In the genomic region with DNA sequence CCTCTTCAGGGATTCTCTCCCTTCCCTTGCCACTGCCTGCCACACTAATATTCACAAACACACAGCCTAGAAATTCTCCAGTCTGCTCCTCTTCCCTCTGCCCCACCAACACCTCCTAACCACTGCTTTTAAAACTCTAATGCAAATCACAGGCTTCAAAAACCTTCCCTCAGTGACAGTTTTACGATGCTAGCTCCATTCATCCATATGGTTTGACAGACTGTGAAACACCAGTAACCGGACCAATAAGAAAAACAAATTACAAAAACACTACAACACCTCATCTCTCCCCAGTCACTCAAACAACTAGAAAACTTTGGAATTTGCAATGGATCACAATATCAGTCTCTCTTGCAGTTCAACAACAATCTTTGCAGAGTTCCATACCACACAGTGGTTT, we compare ENCODE assay signal across 1 cellular context.
TF ChIP-seq lines count a peak whose summit lies in the region.

No MANE protein-coding gene starts in this region.

TF ChIP-seq in HEK293, 187 proteins besides CTCF, POLR2A, EP300 and RAD21 (continued from another document):
- TF ChIP-seq, protein P1, sequence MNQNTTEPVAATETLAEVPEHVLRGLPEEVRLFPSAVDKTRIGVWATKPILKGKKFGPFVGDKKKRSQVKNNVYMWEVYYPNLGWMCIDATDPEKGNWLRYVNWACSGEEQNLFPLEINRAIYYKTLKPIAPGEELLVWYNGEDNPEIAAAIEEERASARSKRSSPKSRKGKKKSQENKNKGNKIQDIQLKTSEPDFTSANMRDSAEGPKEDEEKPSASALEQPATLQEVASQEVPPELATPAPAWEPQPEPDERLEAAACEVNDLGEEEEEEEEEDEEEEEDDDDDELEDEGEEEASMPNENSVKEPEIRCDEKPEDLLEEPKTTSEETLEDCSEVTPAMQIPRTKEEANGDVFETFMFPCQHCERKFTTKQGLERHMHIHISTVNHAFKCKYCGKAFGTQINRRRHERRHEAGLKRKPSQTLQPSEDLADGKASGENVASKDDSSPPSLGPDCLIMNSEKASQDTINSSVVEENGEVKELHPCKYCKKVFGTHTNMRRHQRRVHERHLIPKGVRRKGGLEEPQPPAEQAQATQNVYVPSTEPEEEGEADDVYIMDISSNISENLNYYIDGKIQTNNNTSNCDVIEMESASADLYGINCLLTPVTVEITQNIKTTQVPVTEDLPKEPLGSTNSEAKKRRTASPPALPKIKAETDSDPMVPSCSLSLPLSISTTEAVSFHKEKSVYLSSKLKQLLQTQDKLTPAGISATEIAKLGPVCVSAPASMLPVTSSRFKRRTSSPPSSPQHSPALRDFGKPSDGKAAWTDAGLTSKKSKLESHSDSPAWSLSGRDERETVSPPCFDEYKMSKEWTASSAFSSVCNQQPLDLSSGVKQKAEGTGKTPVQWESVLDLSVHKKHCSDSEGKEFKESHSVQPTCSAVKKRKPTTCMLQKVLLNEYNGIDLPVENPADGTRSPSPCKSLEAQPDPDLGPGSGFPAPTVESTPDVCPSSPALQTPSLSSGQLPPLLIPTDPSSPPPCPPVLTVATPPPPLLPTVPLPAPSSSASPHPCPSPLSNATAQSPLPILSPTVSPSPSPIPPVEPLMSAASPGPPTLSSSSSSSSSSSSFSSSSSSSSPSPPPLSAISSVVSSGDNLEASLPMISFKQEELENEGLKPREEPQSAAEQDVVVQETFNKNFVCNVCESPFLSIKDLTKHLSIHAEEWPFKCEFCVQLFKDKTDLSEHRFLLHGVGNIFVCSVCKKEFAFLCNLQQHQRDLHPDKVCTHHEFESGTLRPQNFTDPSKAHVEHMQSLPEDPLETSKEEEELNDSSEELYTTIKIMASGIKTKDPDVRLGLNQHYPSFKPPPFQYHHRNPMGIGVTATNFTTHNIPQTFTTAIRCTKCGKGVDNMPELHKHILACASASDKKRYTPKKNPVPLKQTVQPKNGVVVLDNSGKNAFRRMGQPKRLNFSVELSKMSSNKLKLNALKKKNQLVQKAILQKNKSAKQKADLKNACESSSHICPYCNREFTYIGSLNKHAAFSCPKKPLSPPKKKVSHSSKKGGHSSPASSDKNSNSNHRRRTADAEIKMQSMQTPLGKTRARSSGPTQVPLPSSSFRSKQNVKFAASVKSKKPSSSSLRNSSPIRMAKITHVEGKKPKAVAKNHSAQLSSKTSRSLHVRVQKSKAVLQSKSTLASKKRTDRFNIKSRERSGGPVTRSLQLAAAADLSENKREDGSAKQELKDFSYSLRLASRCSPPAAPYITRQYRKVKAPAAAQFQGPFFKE (tag by site-specific recombination; IDR thresholded peaks at IDR 0.05; ENCODE audit: borderline replicate concordance), result no peak
- TF ChIP-seq ZNF133 (tag by site-specific recombination; IDR thresholded peaks at IDR 0.05), result no peak
